In the genomic region with DNA sequence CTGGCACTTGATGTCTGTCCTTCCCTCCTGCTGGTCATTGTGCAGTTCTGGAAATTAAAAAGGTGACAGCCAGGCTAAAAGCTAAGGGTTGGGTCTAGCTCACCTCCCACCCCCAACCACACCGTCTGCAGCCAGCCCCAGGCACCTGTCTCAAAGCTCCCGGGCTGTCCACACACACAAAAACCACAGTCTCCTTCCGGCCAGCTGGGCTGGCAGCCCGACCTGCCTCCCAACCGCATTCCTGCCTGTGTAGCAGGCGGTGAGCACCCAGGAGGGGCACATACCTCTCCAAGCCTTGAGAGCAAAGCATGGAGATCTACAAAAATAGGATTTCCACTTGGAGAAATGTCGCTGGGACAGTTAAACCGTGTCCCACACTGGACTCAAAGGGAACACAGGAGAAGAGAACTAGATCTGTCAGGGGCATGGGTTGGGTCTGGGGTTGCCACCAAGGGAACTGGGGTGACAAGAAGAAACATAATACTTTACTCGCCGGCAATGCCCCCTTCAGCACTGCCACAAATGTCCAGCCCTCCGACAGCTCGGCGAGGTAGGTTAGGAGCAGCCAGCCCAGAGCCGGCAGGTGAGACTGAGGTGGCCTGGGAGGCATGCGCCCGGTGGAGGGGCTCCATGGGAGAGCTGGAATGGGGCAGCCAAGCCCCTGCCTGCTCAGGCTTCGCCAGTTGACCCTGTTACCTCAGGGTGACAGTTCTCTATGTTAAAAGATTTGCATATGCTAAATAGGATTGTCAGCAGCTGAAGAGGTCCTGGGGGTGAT, we compare ENCODE assay signal across 14 cellular contexts. TPM values are rescaled to one million over a fixed set of nuclear protein-coding genes. Genes with fewer than 3 reads are reported as not detected.
A peak's percentile ranks its signal among the peaks of the same experiment; 100 is the strongest.
DNase-seq lines count a peak whose midpoint lies in the region; ATAC-seq lines count a peak whose summit lies in the region.
"Had no signal": no experiment of that assay in that cellular context is flagged by ENCODE, and none has a peak within 500 bp of the region (broad histone marks: within the 10 kb centered on the region; RNA-seq: fewer than 3 reads in every experiment).

No MANE protein-coding gene starts in this region.

- peak overlapping the region; percentile 86 for H3K27ac ChIP-seq in SJCRH30
- H3K27ac ChIP-seq: brain microvascular endothelial cell, gastroesophageal sphincter, skin epidermis had no signal

- H3K4me1 ChIP-seq in SJCRH30: peaks cover 44% of the 10 kb centered on the region
- H3K4me1 ChIP-seq: gastroesophageal sphincter had no signal

- H3K36me3 ChIP-seq in SJCRH30: peaks cover 3% of the 10 kb centered on the region; the same call in 1 of the 2 replicates
- H3K36me3 ChIP-seq: brain microvascular endothelial cell, gastroesophageal sphincter had no signal

- ATAC-seq in HG03432 (IDR thresholded peaks at IDR 0.05; ENCODE audit: unreplicated experiment): peak; percentile 62
- ATAC-seq in HG02852 (IDR thresholded peaks at IDR 0.05; ENCODE audit: unreplicated experiment): no peak
- no peak for ATAC-seq in GM21381 (IDR thresholded peaks at IDR 0.05; ENCODE audit: unreplicated experiment)
- no peak for ATAC-seq in GM18867 (IDR thresholded peaks at IDR 0.05; ENCODE audit: unreplicated experiment)
- ATAC-seq: gastroesophageal sphincter, left colon had no signal

- H3K4me3 ChIP-seq in SJCRH30: peak overlapping the region; percentile 5
- H3K4me3 ChIP-seq: gastroesophageal sphincter, skin epidermis had no signal

- H3K9me3 ChIP-seq in SJCRH30 (replicated peaks): no peaks in the 10 kb centered on the region
- H3K9me3 ChIP-seq: gastroesophageal sphincter had no signal

- H3K27me3 ChIP-seq in SJCRH30: no peaks in the 10 kb centered on the region
- H3K27me3 ChIP-seq: brain microvascular endothelial cell, gastroesophageal sphincter had no signal

- DNase-seq in SJCRH30 (peak; percentile 81 to 84), iPS-NIHi11 (ENCODE audit: low spot score) (peak; percentile 67), NOMO-1 (lab: John Stamatoyannopoulos, UW; ENCODE audit: unreplicated experiment in 2 of 2) (no peak)
- peak; percentile 15 for DNase-seq in stimulated activated CD8-positive, alpha-beta memory T cell treated with anti-CD3 and anti-CD28 coated beads, Interleukin-4, amount 100 ng/mL, for 48 hours
- DNase-seq: activated effector memory CD4-positive, alpha-beta T cell treated with anti-CD3 and anti-CD28 coated beads, Interleukin-2, amount 50 U/mL, for 16 hours; brain microvascular endothelial cell; left colon; substantia nigra had no signal

RNA-seq across cellular contexts. Expression of gene EXOG, which starts 52.2 kb away (rescaled TPM):
- total RNA-seq in SJCRH30 (2014; rRNA removed; shearing (Covaris generic)): 6.2 and 7.7 TPM in 2 replicates

Comparison
In these comparisons a context has a peak if more than half of its experiments do, and no peak if none do; other contexts are left out.
1. DNase-seq: peak in SJCRH30 (2 of 2), iPS-NIHi11 (single experiment) and stimulated activated CD8-positive, alpha-beta memory T cell treated with anti-CD3 and anti-CD28 coated beads, Interleukin-4, amount 100 ng/mL, for 48 hours (single experiment); none in NOMO-1 (0 of 2).